ENCODE assay signal across 7 cellular contexts in the genomic region with DNA sequence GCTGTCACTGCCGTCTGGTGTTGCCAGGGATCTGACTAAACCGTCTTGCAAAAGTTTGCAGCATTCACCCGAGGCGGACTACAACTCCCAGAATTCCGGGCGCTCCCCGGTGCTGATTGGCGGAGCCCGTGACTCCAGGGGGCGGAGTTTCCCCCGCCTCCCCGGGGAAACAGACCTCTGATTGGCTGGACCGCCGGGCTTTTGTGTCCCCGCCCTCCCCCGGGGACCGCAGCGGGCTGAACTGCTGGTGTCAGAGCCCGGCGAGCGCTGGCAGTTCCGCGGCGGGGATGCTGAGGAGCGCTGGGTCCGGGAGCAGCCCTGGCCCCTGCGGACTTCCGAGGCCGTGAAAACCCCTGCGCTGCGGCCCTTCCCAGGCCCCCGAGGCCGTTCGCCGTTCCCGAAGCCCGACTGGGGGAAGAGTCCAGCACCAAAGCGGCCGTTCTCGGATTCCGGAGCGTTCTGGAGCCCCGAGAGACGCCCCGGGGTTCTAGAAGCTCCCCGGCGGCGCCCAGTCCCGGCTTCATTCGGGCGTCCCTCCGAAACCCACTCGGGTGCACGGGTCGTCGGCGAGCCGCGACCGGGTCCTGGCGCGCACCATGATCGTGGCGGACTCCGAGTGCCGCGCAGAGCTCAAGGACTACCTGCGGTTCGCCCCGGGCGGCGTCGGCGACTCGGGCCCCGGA. TPM values are rescaled to one million over a fixed set of nuclear protein-coding genes. Genes with fewer than 3 reads are reported as not detected.
DNase-seq lines count a peak whose midpoint lies in the region; ATAC-seq and FAIRE-seq lines count a peak whose summit lies in the region.

A gene with protein sequence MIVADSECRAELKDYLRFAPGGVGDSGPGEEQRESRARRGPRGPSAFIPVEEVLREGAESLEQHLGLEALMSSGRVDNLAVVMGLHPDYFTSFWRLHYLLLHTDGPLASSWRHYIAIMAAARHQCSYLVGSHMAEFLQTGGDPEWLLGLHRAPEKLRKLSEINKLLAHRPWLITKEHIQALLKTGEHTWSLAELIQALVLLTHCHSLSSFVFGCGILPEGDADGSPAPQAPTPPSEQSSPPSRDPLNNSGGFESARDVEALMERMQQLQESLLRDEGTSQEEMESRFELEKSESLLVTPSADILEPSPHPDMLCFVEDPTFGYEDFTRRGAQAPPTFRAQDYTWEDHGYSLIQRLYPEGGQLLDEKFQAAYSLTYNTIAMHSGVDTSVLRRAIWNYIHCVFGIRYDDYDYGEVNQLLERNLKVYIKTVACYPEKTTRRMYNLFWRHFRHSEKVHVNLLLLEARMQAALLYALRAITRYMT (plus strand): TSS at position 267 of the 683 bp plus-strand sequence. CDS start 330 bp downstream, at position 597.

- DNase-seq in GM18507 (ENCODE audit: extremely low spot score, insufficient read length, low read depth) (peak; percentile 98), NCI-H2029 treated with DMSO at 0.1 percent for 48 hours (lab: John Stamatoyannopoulos, UW) (peak; percentile 42), T1000 (lab: John Stamatoyannopoulos, UW) (peak; percentile 99), astrocyte of the hippocampus (ENCODE audit: low read depth, low spot score) (peak; percentile 99), hepatic stellate cell (ENCODE audit: low spot score) (peak; percentile 98), renal cortical epithelial cell (ENCODE audit: low read depth) (peak; percentile 95)

- peak; percentile 91 for ATAC-seq in HG02981 (IDR thresholded peaks at IDR 0.05; ENCODE audit: unreplicated experiment)

- FAIRE-seq in GM18507 (lab: Jason Lieb, UNC): peak; percentile 97

RNA-seq across cellular contexts. Expression of the gene that starts here (rescaled TPM):
- total RNA-seq in renal cortical epithelial cell: 35.4 and 42.1 TPM in 2 replicates

Comparison
In these comparisons a context has a peak if more than half of its experiments do, and no peak if none do; other contexts are left out.
1. Peak in every context shown above with its lines: DNase-seq and ATAC-seq.
2. DNase-seq: peak in every context shown above with its lines; median percentile 99 in T1000; 99 in astrocyte of the hippocampus; 98 in GM18507; 98 in hepatic stellate cell; 95 in renal cortical epithelial cell; 42 in NCI-H2029 treated with DMSO at 0.1 percent for 48 hours.